Comparison of ENCODE assay signal across 1 cellular context in the genomic region with DNA sequence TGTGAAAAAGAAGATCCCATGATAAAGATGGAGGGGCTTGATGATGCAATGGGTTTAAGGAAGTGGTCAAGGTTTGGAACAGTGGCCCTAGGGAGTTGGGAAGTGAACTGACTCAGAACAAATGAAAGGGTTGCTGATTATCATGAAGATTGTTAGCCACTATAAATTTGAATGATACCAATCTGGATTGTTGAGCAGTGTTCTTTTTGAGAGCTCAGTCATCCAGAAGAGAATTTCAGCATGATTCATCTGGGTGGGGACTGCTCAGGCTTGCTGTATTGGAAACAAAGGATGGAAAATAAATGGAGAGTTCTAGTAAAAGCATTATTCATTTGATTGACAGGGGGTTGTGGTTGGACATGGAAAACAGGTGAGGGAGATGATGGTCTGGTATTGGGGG.
TF ChIP-seq lines count a peak whose summit lies in the region.

No MANE protein-coding gene starts in this region.

TF ChIP-seq in HepG2, 621 proteins besides CTCF, POLR2A, EP300 and RAD21:
- peak; percentile 32; the same call in 1 of the 2 replicates for TF ChIP-seq CEBPB (IDR thresholded peaks at IDR 0.05; ENCODE audit: borderline replicate concordance, low read depth, low read length)
- no peak for TF ChIP-seq SNAI1 (CRISPR knock-in tag; IDR thresholded peaks at IDR 0.05; ENCODE audit: borderline replicate concordance)
TF ChIP-seq in HepG2: peak in this region for 1.
